13 cellular contexts compared by ENCODE assay signal in the genomic region with DNA sequence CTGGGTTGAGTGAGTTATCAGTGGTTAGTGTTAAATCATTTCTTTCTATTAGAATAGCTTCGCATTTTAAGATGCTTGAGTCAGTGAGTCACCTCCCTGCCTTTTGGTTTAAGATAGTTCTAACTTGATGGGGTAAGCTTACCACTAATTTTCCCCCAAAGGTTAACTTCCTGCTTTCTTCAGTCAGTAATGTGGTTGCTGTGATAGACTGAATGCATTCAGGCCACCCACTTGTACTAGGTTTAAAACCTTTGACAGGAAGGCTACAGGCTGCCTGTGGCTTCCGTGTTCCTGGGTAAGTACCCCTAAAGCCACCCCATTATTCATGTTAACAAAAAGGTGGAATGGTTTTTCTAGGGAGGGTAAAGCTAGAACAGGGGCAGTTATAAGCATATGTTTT. TPM values are rescaled to one million over a fixed set of nuclear protein-coding genes. Genes with fewer than 3 reads are reported as not detected.
DNase-seq lines count a peak whose midpoint lies in the region; ATAC-seq and TF ChIP-seq lines count a peak whose summit lies in the region.
"Had no signal": no experiment of that assay in that cellular context is flagged by ENCODE, and none has a peak within 500 bp of the region (broad histone marks: within the 10 kb centered on the region; RNA-seq: fewer than 3 reads in every experiment).

No MANE protein-coding gene starts in this region.

- no peak overlapping the region for H3K27ac Mint-ChIP-seq in HFFc6
- H3K27ac Mint-ChIP-seq: H9 had no signal

- DNase-seq in stimulated activated CD4-positive, alpha-beta T cell treated with anti-CD3 and anti-CD28 coated beads, Interleukin-15, amount 100 ng/mL, for 24 hours = peak; percentile 7
- DNase-seq in stimulated activated CD4-positive, alpha-beta T cell treated with anti-CD3 and anti-CD28 coated beads, Interleukin-12 subunit alpha, Interleukin-12 subunit beta, amount 100 ng/mL, for 4 hours = no peak
- DNase-seq in activated CD8-positive, alpha-beta memory T cell treated with anti-CD3 and anti-CD28 coated beads, Interleukin-2, amount 50 U/mL, for 1 hour (ENCODE audit: extremely low read depth) = peak; percentile 30
- DNase-seq in fibroblast of mammary gland (ENCODE audit: low read depth) (peak; percentile 2), upper lobe of right lung (no peak), Ammon's horn (ENCODE audit: low spot score) (no peak), HFFc6 (no peak), right atrium auricular region (ENCODE audit: low spot score) (no peak)
- DNase-seq: H9, left ventricle myocardium inferior had no signal

- H3K27me3 Mint-ChIP-seq in HFFc6 (ENCODE audit: insufficient read depth) = peaks cover 11% of the 10 kb centered on the region

- H3K4me3 ChIP-seq in fibroblast of mammary gland (ENCODE audit: control insufficient read depth, low read depth, low read length) (no peak overlapping the region), upper lobe of right lung (no peak overlapping the region), right atrium auricular region (no peak overlapping the region)
- H3K4me3 ChIP-seq: left ventricle myocardium inferior had no signal

- H3K27me3 ChIP-seq in upper lobe of right lung (no peaks in the 10 kb centered on the region), right atrium auricular region (no peaks in the 10 kb centered on the region)

- intact Hi-C loops in upper lobe of right lung (cut with DNase I) = no loop called here

- TF ChIP-seq CTCF in fibroblast of mammary gland (conservative IDR thresholded peaks at IDR 0.05; ENCODE audit: control insufficient read depth, insufficient read depth, low read depth, low read length) = no peak
- TF ChIP-seq CTCF in upper lobe of right lung (IDR thresholded peaks at IDR 0.05) = no peak
- TF ChIP-seq CTCF in HFFc6 (IDR thresholded peaks at IDR 0.05) = no peak
- TF ChIP-seq CTCF in right atrium auricular region (IDR thresholded peaks at IDR 0.05) = no peak

- H3K4me3 Mint-ChIP-seq in HFFc6 = no peak overlapping the region
- H3K4me3 Mint-ChIP-seq: H9 had no signal

- H3K4me1 ChIP-seq in upper lobe of right lung (no peaks in the 10 kb centered on the region), right atrium auricular region (no peaks in the 10 kb centered on the region)
- H3K4me1 ChIP-seq: left ventricle myocardium inferior had no signal

- peaks cover 33% of the 10 kb centered on the region for H3K9me3 Mint-ChIP-seq in HFFc6

- no peaks in the 10 kb centered on the region; the same call in 1 of the 2 replicates for H3K4me1 Mint-ChIP-seq in HFFc6 (ENCODE audit: low read depth)
- H3K4me1 Mint-ChIP-seq: H9 had no signal

- peak; percentile 53 for ATAC-seq in upper lobe of right lung

- peaks cover 19% of the 10 kb centered on the region; the same call in 1 of the 2 replicates for H3K36me3 Mint-ChIP-seq in HFFc6 (ENCODE audit: low read depth)

- no peaks in the 10 kb centered on the region for H3K36me3 ChIP-seq in upper lobe of right lung
- no peaks in the 10 kb centered on the region for H3K36me3 ChIP-seq in right atrium auricular region
- H3K36me3 ChIP-seq: left ventricle myocardium inferior had no signal

- peaks cover 12% of the 10 kb centered on the region for H3K9me3 ChIP-seq in upper lobe of right lung
- peaks cover 4 to 26% of the 10 kb centered on the region in 2 donors for H3K9me3 ChIP-seq in right atrium auricular region

- H3K27ac ChIP-seq in upper lobe of right lung = no peak overlapping the region
- no peak overlapping the region for H3K27ac ChIP-seq in right atrium auricular region
- H3K27ac ChIP-seq: left ventricle myocardium inferior had no signal

RNA-seq across cellular contexts. Expression of gene CLEC2A, which starts 25.3 kb away (rescaled TPM):
- total RNA-seq in upper lobe of right lung (not detected), right atrium auricular region (not detected)
- not detected for total RNA-seq in HFFc6 (2021; fragmentation: NEBNext Ultra II Directional; extraction: Animal tissue kit (Norgen Biotek cat#: 25700))
- total RNA-seq: cerebellum, fibroblast of villous mesenchyme, left ventricle myocardium inferior, posterior vena cava had no signal

RNA-seq across cellular contexts. Expression of gene KLRF2, which starts 25.6 kb away (rescaled TPM):
- total RNA-seq in upper lobe of right lung = not detected
- not detected for total RNA-seq in HFFc6 (2021; fragmentation: NEBNext Ultra II Directional; extraction: Animal tissue kit (Norgen Biotek cat#: 25700))
- total RNA-seq in right atrium auricular region = not detected
- total RNA-seq: cerebellum, fibroblast of villous mesenchyme, H9, left ventricle myocardium inferior, posterior vena cava had no signal

RNA-seq across cellular contexts. Expression of gene CLEC2B, which starts 37.7 kb away (rescaled TPM):
- total RNA-seq in upper lobe of right lung = 24.6 TPM
- total RNA-seq in HFFc6 (2021; fragmentation: NEBNext Ultra II Directional; extraction: Animal tissue kit (Norgen Biotek cat#: 25700)) = not detected
- 1 to 10 TPM; 3.9 to 4.9 TPM for total RNA-seq in right atrium auricular region
- total RNA-seq: H9 had no signal

Comparison
In these comparisons a context has a peak if more than half of its experiments do, and no peak if none do; other contexts are left out.
1. DNase-seq: peak in stimulated activated CD4-positive, alpha-beta T cell treated with anti-CD3 and anti-CD28 coated beads, Interleukin-15, amount 100 ng/mL, for 24 hours (single experiment), activated CD8-positive, alpha-beta memory T cell treated with anti-CD3 and anti-CD28 coated beads, Interleukin-2, amount 50 U/mL, for 1 hour (single experiment) and fibroblast of mammary gland (single experiment); none in stimulated activated CD4-positive, alpha-beta T cell treated with anti-CD3 and anti-CD28 coated beads, Interleukin-12 subunit alpha, Interleukin-12 subunit beta, amount 100 ng/mL, for 4 hours (single experiment), upper lobe of right lung (single experiment), Ammon's horn (single experiment), HFFc6 (single experiment) and right atrium auricular region (single experiment).
2. RNA of gene CLEC2B, which starts 37.7 kb away (total RNA-seq): 24.6 TPM in upper lobe of right lung (single experiment) and 3.9 to 4.9 TPM in right atrium auricular region; not detected in HFFc6; every median in the first group is over 4 times any median in the second.